17 cellular contexts compared by ENCODE assay signal in the genomic region with DNA sequence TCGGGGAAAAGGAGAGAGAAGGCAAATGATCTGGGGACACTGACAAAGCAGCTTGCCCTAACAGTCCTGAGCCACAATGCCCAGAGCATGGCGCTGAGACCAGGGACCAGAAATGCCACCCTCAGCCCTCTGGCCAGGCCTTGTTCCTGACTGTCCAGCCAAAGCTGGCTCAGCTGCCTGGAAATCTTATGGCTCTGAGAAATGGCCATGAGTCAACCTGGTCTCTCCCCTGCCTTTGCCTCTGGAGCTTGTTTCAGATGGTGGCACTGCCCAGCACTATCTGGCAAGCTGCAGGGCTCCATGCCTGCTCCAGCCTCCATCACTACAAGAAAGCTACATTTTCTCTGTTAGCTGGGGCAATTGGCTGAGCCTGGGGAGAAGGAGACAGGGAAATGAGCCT.
A peak's percentile ranks its signal among the peaks of the same experiment; 100 is the strongest.
DNase-seq lines count a peak whose midpoint lies in the region; FAIRE-seq and TF ChIP-seq lines count a peak whose summit lies in the region.
"Had no signal": no experiment of that assay in that cellular context is flagged by ENCODE, and none has a peak within 500 bp of the region (broad histone marks: within the 10 kb centered on the region; RNA-seq: fewer than 3 reads in every experiment).

No MANE protein-coding gene starts in this region.

- H3K9me3 ChIP-seq in BLaER1 (no peaks in the 10 kb centered on the region), PC-9 (ENCODE audit: insufficient read depth, low read depth) (0 out of 2 replicates have a peak, but pooled peaks cover 4% of the 10 kb centered on the region), WERI-Rb-1 (ENCODE audit: severe bottlenecking) (no peaks in the 10 kb centered on the region)
- no peaks in the 10 kb centered on the region for H3K9me3 ChIP-seq in effector memory CD4-positive, alpha-beta T cell (ENCODE audit: control insufficient read depth, low read length)

- no peaks in the 10 kb centered on the region for H4K20me1 ChIP-seq in BLaER1
- H4K20me1 ChIP-seq in PC-9 (ENCODE audit: insufficient read depth): no peaks in the 10 kb centered on the region

- H3K27me3 ChIP-seq in ACC112 (ENCODE audit: insufficient read depth, low read length) (no peaks in the 10 kb centered on the region), BLaER1 (no peaks in the 10 kb centered on the region), PC-9 (ENCODE audit: insufficient read depth, low read depth) (peaks cover 22% of the 10 kb centered on the region; the same call in 1 of the 2 replicates), WERI-Rb-1 (ENCODE audit: insufficient read depth, low read depth, severe bottlenecking) (no peaks in the 10 kb centered on the region)
- H3K27me3 ChIP-seq in effector memory CD4-positive, alpha-beta T cell (replicated peaks; ENCODE audit: control insufficient read depth, insufficient read depth, low read length, poor library complexity, severe bottlenecking): no peaks in the 10 kb centered on the region

- no peaks in the 10 kb centered on the region for H3K9me2 ChIP-seq in PC-9 (ENCODE audit: insufficient read depth)

- peak overlapping the region; percentile 44 for H3K4me2 ChIP-seq in BLaER1
- peak overlapping the region; percentile 21; the same call in 1 of the 2 replicates for H3K4me2 ChIP-seq in PC-9

- CTCF ChIA-PET in PC-9 (lab: Charles Lee): no interaction called here

- H3K27ac ChIP-seq in ACC112 (ENCODE audit: low read depth, low read length): no peak overlapping the region
- peak overlapping the region; percentile 23 for H3K27ac ChIP-seq in BLaER1
- no peak overlapping the region for H3K27ac ChIP-seq in PC-9
- H3K27ac ChIP-seq in effector memory CD4-positive, alpha-beta T cell (ENCODE audit: insufficient read depth, low read length, poor library complexity, severe bottlenecking): no peak overlapping the region
- no peak overlapping the region for H3K27ac ChIP-seq in WERI-Rb-1
- H3K27ac ChIP-seq: parathyroid adenoma had no signal

- BruUV-seq in PC-9 (replicated peaks; lab: Mats Ljungman, UMichigan): no TSS peak

- H3K4me3 ChIP-seq in ACC112 (ENCODE audit: low read depth, low read length): peak overlapping the region; percentile 48; the same call in 1 of the 2 replicates
- no peak overlapping the region for H3K4me3 ChIP-seq in BLaER1
- H3K4me3 ChIP-seq in PC-9: no peak overlapping the region
- peak overlapping the region; percentile 1 for H3K4me3 ChIP-seq in effector memory CD4-positive, alpha-beta T cell (ENCODE audit: insufficient read depth, low read depth, low read length, poor library complexity, severe bottlenecking)
- H3K4me3 ChIP-seq in WERI-Rb-1 (ENCODE audit: low read depth, low read length): no peak overlapping the region

- no peaks in the 10 kb centered on the region for H3K79me2 ChIP-seq in ACC112 (ENCODE audit: control insufficient read depth, insufficient read depth, low read length, unreplicated experiment)
- no peaks in the 10 kb centered on the region for H3K79me2 ChIP-seq in PC-9 (ENCODE audit: low read depth)
- H3K79me2 ChIP-seq: parathyroid adenoma had no signal

- peak in 1 of 2 experiments; percentile 34 for DNase-seq in PC-9
- DNase-seq in effector memory CD4-positive, alpha-beta T cell: no peak
- DNase-seq in hypothalamus (lab: John Stamatoyannopoulos, UW): no peak
- no peak for DNase-seq in posterior vena cava (ENCODE audit: low spot score)
- DNase-seq in WERI-Rb-1: no peak
- DNase-seq in frontal cortex (ENCODE audit: low spot score in 2 of 2): no peak
- DNase-seq: activated naive CD4-positive, alpha-beta T cell treated with Interleukin-2 at 50 U/mL for 16 hours; cortex of kidney; KBM-7; left ventricle myocardium superior; NCI-H1092 treated with DMSO at 0.1 percent for 48 hours; NCI-H69; stimulated activated CD4-positive, alpha-beta T cell treated with anti-CD3 and anti-CD28 coated beads, Interleukin-4, amount 100 ng/mL, for 1 hour had no signal

- H2AFZ ChIP-seq in ACC112 (ENCODE audit: low read length, unreplicated experiment) (peak overlapping the region; percentile 9), PC-9 (no peak overlapping the region)
- H2AFZ ChIP-seq: parathyroid adenoma had no signal

- no peaks in the 10 kb centered on the region for H3F3A ChIP-seq in PC-9 (ENCODE audit: insufficient read depth, low read depth)

- TF ChIP-seq CTCF in PC-9 (conservative IDR thresholded peaks at IDR 0.05) (no peak), WERI-Rb-1 (IDR thresholded peaks at IDR 0.05; ENCODE audit: low read depth, low read length) (no peak)

- H3K9ac ChIP-seq in BLaER1: no peak overlapping the region
- H3K9ac ChIP-seq: parathyroid adenoma had no signal

- H3K4me1 ChIP-seq in ACC112 (ENCODE audit: control insufficient read depth, insufficient read depth, low read length, unreplicated experiment) (peaks cover 9% of the 10 kb centered on the region), BLaER1 (peaks cover 18% of the 10 kb centered on the region), PC-9 (replicated peaks; ENCODE audit: insufficient read depth) (no peaks in the 10 kb centered on the region)
- H3K4me1 ChIP-seq in effector memory CD4-positive, alpha-beta T cell (ENCODE audit: control insufficient read depth, insufficient read depth, low read length, poor library complexity, severe bottlenecking): peaks cover 3% of the 10 kb centered on the region
- H3K4me1 ChIP-seq: parathyroid adenoma had no signal

- H3K36me3 ChIP-seq in ACC112 (ENCODE audit: insufficient read depth, low read length) (no peaks in the 10 kb centered on the region), BLaER1 (no peaks in the 10 kb centered on the region), PC-9 (ENCODE audit: low read depth) (no peaks in the 10 kb centered on the region), WERI-Rb-1 (no peaks in the 10 kb centered on the region)
- H3K36me3 ChIP-seq in effector memory CD4-positive, alpha-beta T cell (ENCODE audit: control insufficient read depth, insufficient read depth, low read length): no peaks in the 10 kb centered on the region

- intact Hi-C loops in PC-9 (cut with micrococcal nuclease; ENCODE audit: unreplicated experiment): no loop called here
- intact Hi-C loops in posterior vena cava (cut with DNase I): no loop called here

- no peak for FAIRE-seq in frontal cortex (lab: Jason Lieb, UNC)
- FAIRE-seq: H54 had no signal

- POLR2A ChIA-PET in PC-9 (lab: Charles Lee; ENCODE audit: unreplicated experiment): no interaction called here

Comparison
In these comparisons a context has a peak if more than half of its experiments do, and no peak if none do; other contexts are left out.
1. H3K4me3 ChIP-seq: peak in ACC112 (single experiment) and effector memory CD4-positive, alpha-beta T cell (single experiment); none in BLaER1 (single experiment), PC-9 (single experiment) and WERI-Rb-1 (single experiment).